8 cellular contexts compared by ENCODE assay signal in genomic region chr3:191328963-191329653, GRCh38. TPM values are rescaled to one million over a fixed set of nuclear protein-coding genes. Genes with fewer than 3 reads are reported as not detected.
A peak's percentile ranks its signal among the peaks of the same experiment; 100 is the strongest.
DNase-seq lines count a peak whose midpoint lies in the region; ATAC-seq, FAIRE-seq and TF ChIP-seq lines count a peak whose summit lies in the region.

A gene with protein sequence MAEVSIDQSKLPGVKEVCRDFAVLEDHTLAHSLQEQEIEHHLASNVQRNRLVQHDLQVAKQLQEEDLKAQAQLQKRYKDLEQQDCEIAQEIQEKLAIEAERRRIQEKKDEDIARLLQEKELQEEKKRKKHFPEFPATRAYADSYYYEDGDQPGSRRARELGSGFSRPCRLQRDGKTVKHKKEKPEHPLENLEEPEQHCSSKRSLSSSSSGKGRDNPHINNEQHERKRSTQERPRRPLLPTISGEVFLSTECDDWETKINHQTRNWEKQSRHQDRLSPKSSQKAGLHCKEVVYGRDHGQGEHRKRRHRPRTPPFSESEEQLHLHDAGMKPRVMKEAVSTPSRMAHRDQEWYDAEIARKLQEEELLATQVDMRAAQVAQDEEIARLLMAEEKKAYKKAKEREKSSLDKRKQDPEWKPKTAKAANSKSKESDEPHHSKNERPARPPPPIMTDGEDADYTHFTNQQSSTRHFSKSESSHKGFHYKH (plus strand): TSS chr3:191329394. CDS start chr3:191329675, 281 bp downstream.

- no peaks in the 10 kb centered on the region for H4K20me1 ChIP-seq in H1 (replicated peaks in 1 of 2; ENCODE audit: control insufficient read depth in 1 of 2, insufficient read depth in 2 of 2, low read length in 2 of 2)

- no peak within 1 kb of the TSS for H3K56ac ChIP-seq in H1 (replicated peaks; ENCODE audit: insufficient read length, low read depth, low read length)

- no peaks in the 10 kb centered on the region for H3K36me3 ChIP-seq in CD8-positive, alpha-beta T cell (ENCODE audit: insufficient read depth, low read length)
- no peaks in the 10 kb centered on the region for H3K36me3 ChIP-seq in H1 (ENCODE audit: control insufficient read depth in 2 of 4, insufficient read depth in 4 of 4, low read length in 3 of 4)
- no peaks in the 10 kb centered on the region for H3K36me3 ChIP-seq in lower lobe of right lung

- no peak for FAIRE-seq in H1 (lab: Jason Lieb, UNC)

- H2BK12ac ChIP-seq in H1 (ENCODE audit: low read depth, low read length): peak within 1 kb of the TSS; percentile 2; the same call in 1 of the 2 replicates

- no peak within 1 kb of the TSS for H2BK20ac ChIP-seq in H1 (ENCODE audit: low read length)

- H3K36me3 Mint-ChIP-seq in CD8-positive, alpha-beta T cell: no peaks in the 10 kb centered on the region
- H3K36me3 Mint-ChIP-seq in activated CD4-positive, alpha-beta memory T cell treated with anti-CD3 and anti-CD28 coated beads for 36 hours: no peaks in the 10 kb centered on the region

- no peak within 1 kb of the TSS for H3K14ac ChIP-seq in H1 (ENCODE audit: insufficient read length)

- CTCF ChIA-PET in CD8-positive, alpha-beta T cell (lab: Charles Lee): no interaction called here
- CTCF ChIA-PET in activated CD4-positive, alpha-beta memory T cell treated with anti-CD3 and anti-CD28 coated beads for 36 hours (lab: Charles Lee): no interaction called here
- CTCF ChIA-PET in H1 (lab: Charles Lee; ENCODE audit: partially characterized antibody): interaction anchor here (0.7 kb wide), 1 partner anchor 84 kb away, joined by 3 read pairs; no protein-coding TSS in a partner anchor

- ATAC-seq in CD8-positive, alpha-beta T cell: peak; percentile 66
- ATAC-seq in GM19372 (IDR thresholded peaks at IDR 0.05; ENCODE audit: low read depth, unreplicated experiment) (peak; percentile 72), HG03439 (IDR thresholded peaks at IDR 0.05; ENCODE audit: unreplicated experiment) (peak; percentile 79), lower lobe of right lung (peak; percentile 91)

- no peak within 1 kb of the TSS for H2BK15ac ChIP-seq in H1 (ENCODE audit: low read length)

- no peaks in the 10 kb centered on the region for H3K9me3 Mint-ChIP-seq in CD8-positive, alpha-beta T cell
- no peaks in the 10 kb centered on the region for H3K9me3 Mint-ChIP-seq in activated CD4-positive, alpha-beta memory T cell treated with anti-CD3 and anti-CD28 coated beads for 36 hours

- no peak within 1 kb of the TSS for H2BK120ac ChIP-seq in H1 (replicated peaks; ENCODE audit: low read depth, low read length)

- no peaks in the 10 kb centered on the region for H3K4me1 ChIP-seq in CD8-positive, alpha-beta T cell (ENCODE audit: insufficient read depth, low read length)
- H3K4me1 ChIP-seq in H1 (replicated peaks in 1 of 4; ENCODE audit: control insufficient read depth in 3 of 4, insufficient read depth in 4 of 4, low read length in 3 of 4): peaks cover 0 to 11% (median 6%) of the 10 kb centered on the region in 4 experiments; a peak in 6 of 7 replicates
- peaks cover 29% of the 10 kb centered on the region for H3K4me1 ChIP-seq in lower lobe of right lung

- TF ChIP-seq CTCF in CD8-positive, alpha-beta T cell (IDR thresholded peaks at IDR 0.05): no peak
- TF ChIP-seq CTCF in H1 (IDR thresholded peaks at IDR 0.05; ENCODE audit: control extremely low read depth in 1 of 3, insufficient read depth in 1 of 3, low read depth in 1 of 3, low read length in 3 of 3): no peak
- TF ChIP-seq CTCF in lower lobe of right lung (IDR thresholded peaks at IDR 0.05): no peak

- peak within 1 kb of the TSS; percentile 37; the same call in 1 of the 2 replicates for H2AFZ ChIP-seq in H1 (ENCODE audit: low read length)

- no peaks in the 10 kb centered on the region for H3K79me1 ChIP-seq in H1 (ENCODE audit: low read depth, low read length)

- peak within 1 kb of the TSS; percentile 72 for H3K27ac Mint-ChIP-seq in CD8-positive, alpha-beta T cell
- H3K27ac Mint-ChIP-seq in activated CD4-positive, alpha-beta memory T cell treated with anti-CD3 and anti-CD28 coated beads for 36 hours: peak within 1 kb of the TSS; percentile 21

- H4K8ac ChIP-seq in H1 (ENCODE audit: extremely low read depth, insufficient read depth, low read length): peak within 1 kb of the TSS; percentile 90; the same call in 1 of the 2 replicates

- no peak within 1 kb of the TSS for H3K27ac ChIP-seq in CD8-positive, alpha-beta T cell (ENCODE audit: low read depth, low read length)
- H3K27ac ChIP-seq in H1 (ENCODE audit: low read depth, low read length) (0 out of 2 replicates have a peak within 1 kb of the TSS, but pooled peaks have one; percentile 48), lower lobe of right lung (peak within 1 kb of the TSS; percentile 92)

- no peaks in the 10 kb centered on the region for H3K9me3 ChIP-seq in CD8-positive, alpha-beta T cell (ENCODE audit: low read length)
- H3K9me3 ChIP-seq in H1 (ENCODE audit: insufficient read depth in 2 of 2, low read depth in 1 of 2, low read length in 1 of 2) (no peaks in the 10 kb centered on the region), lower lobe of right lung (no peaks in the 10 kb centered on the region)

- H2AK5ac ChIP-seq in H1 (ENCODE audit: low read depth, low read length): no peak within 1 kb of the TSS

- no peak within 1 kb of the TSS for H4K5ac ChIP-seq in H1 (ENCODE audit: insufficient read length, low read depth, low read length)

- no peak within 1 kb of the TSS for H3K4ac ChIP-seq in H1 (replicated peaks; ENCODE audit: insufficient read length, low read depth, low read length)

- no peaks in the 10 kb centered on the region for H3K27me3 ChIP-seq in CD8-positive, alpha-beta T cell (ENCODE audit: insufficient read depth, low read length)
- H3K27me3 ChIP-seq in H1 (replicated peaks in 1 of 4; ENCODE audit: control insufficient read depth in 3 of 4, extremely low read depth in 1 of 4, insufficient read depth in 3 of 4, low read length in 3 of 4): peaks cover 2 to 14% (median 11%) of the 10 kb centered on the region in 4 experiments
- H3K27me3 ChIP-seq in lower lobe of right lung (ENCODE audit: low read depth): no peaks in the 10 kb centered on the region

- WGBS in H1 (ENCODE audit: extremely low coverage in 1 of 2, insufficient coverage in 1 of 2, insufficient read length in 1 of 2, insufficient replicate concordance in 2 of 2, low coverage in 1 of 2, low lambda C conversion rate in 2 of 2, missing lambda C conversion rate in 1 of 2), 2 experiments: 3% methylated on average over 28 of the region's 63 CpGs; no CpG with 5 or more reads in 1 of the 2 experiments

- TF ChIP-seq RAD21 in H1 (IDR thresholded peaks at IDR 0.05 in 1 of 2, conservative IDR thresholded peaks at IDR 0.05 in 1 of 2; ENCODE audit: low read depth in 2 of 2, low read length in 2 of 2): no peak

- peaks cover 27% of the 10 kb centered on the region for H3K27me3 Mint-ChIP-seq in CD8-positive, alpha-beta T cell (ENCODE audit: low read depth)
- peaks cover 15% of the 10 kb centered on the region for H3K27me3 Mint-ChIP-seq in activated CD4-positive, alpha-beta memory T cell treated with anti-CD3 and anti-CD28 coated beads for 36 hours

- peaks cover 20% of the 10 kb centered on the region for H3K4me1 Mint-ChIP-seq in CD8-positive, alpha-beta T cell (ENCODE audit: low read depth)
- H3K4me1 Mint-ChIP-seq in activated CD4-positive, alpha-beta memory T cell treated with anti-CD3 and anti-CD28 coated beads for 36 hours (ENCODE audit: low read depth): peaks cover 7% of the 10 kb centered on the region

- H3K79me2 ChIP-seq in H1 (ENCODE audit: control insufficient read depth in 1 of 2, insufficient read depth in 2 of 2, low read length in 2 of 2): peaks cover 0 to 31% of the 10 kb centered on the region in 2 experiments; a peak in 2 of 4 replicates

- peak in 6 of 7 experiments; percentile 9 to 55 (median 20) for DNase-seq in CD8-positive, alpha-beta T cell
- DNase-seq in NCI-H524 (lab: John Stamatoyannopoulos, UW): peak; percentile 67 to 71
- DNase-seq in activated CD4-positive, alpha-beta memory T cell treated with anti-CD3 and anti-CD28 coated beads for 36 hours: peak; percentile 62
- peak in 1 of 2 experiments; percentile 87 for DNase-seq in H1 (ENCODE audit: low read depth in 1 of 2, low spot score in 2 of 2)
- peak; percentile 91 for DNase-seq in lower lobe of right lung
- DNase-seq in stimulated activated CD8-positive, alpha-beta memory T cell treated with anti-CD3 and anti-CD28 coated beads, Interleukin-4, amount 100 ng/mL, for 24 hours (ENCODE audit: low read depth): peak; percentile 31

- H2BK5ac ChIP-seq in H1 (ENCODE audit: low read depth, low read length): no peak within 1 kb of the TSS

- TF ChIP-seq EP300 in H1 (IDR thresholded peaks at IDR 0.05; ENCODE audit: borderline replicate concordance in 1 of 2, low read depth in 2 of 2, low read length in 2 of 2): 0 out of 3 replicates have a peak, but pooled peaks of 1 of the 2 experiments have one; percentile 26

- peak in 1 of 2 experiments; percentile 29; a peak in 1 of 3 replicates for TF ChIP-seq POLR2A in H1 (IDR thresholded peaks at IDR 0.05; ENCODE audit: control extremely low read depth in 1 of 2, low read depth in 2 of 2, low read length in 2 of 2)

- POLR2A ChIA-PET in CD8-positive, alpha-beta T cell (lab: Charles Lee): no interaction called here
- POLR2A ChIA-PET in activated CD4-positive, alpha-beta memory T cell treated with anti-CD3 and anti-CD28 coated beads for 36 hours (lab: Charles Lee): interaction anchor here (0.9 kb wide), 1 partner anchor 30 kb away, joined by 3 read pairs; no protein-coding TSS in a partner anchor
- POLR2A ChIA-PET in H1 (lab: Charles Lee; ENCODE audit: partially characterized antibody): no interaction called here

- H3K18ac ChIP-seq in H1 (ENCODE audit: extremely low read depth, low read length): no peak within 1 kb of the TSS

- no peak within 1 kb of the TSS for H4K91ac ChIP-seq in H1 (replicated peaks; ENCODE audit: insufficient read length, low read length)

- no peak within 1 kb of the TSS for H3K23ac ChIP-seq in H1 (ENCODE audit: insufficient read length)

- H3K4me3 Mint-ChIP-seq in CD8-positive, alpha-beta T cell: peak within 1 kb of the TSS; percentile 73
- H3K4me3 Mint-ChIP-seq in activated CD4-positive, alpha-beta memory T cell treated with anti-CD3 and anti-CD28 coated beads for 36 hours: peak within 1 kb of the TSS; percentile 71

- no peak within 1 kb of the TSS for H3K4me3 ChIP-seq in CD8-positive, alpha-beta T cell (ENCODE audit: low read depth, low read length)
- H3K4me3 ChIP-seq in H1 (ENCODE audit: extremely low read depth in 1 of 4, insufficient read depth in 2 of 4, low read depth in 3 of 4, low read length in 4 of 4): peak within 1 kb of the TSS; percentile 64 to 87 (median 67)
- peak within 1 kb of the TSS; percentile 73 for H3K4me3 ChIP-seq in lower lobe of right lung

- H3K23me2 ChIP-seq in H1 (ENCODE audit: low read depth, low read length): peaks cover 5% of the 10 kb centered on the region; the same call in 1 of the 2 replicates

- intact Hi-C loops in CD8-positive, alpha-beta T cell (cut with DNase I, micrococcal nuclease): no loop called here
- intact Hi-C loops in activated CD4-positive, alpha-beta memory T cell treated with anti-CD3 and anti-CD28 coated beads for 36 hours (cut with micrococcal nuclease): loop anchor here (1.0 to 5.0 kb wide), 2 partner anchors 8 to 87 kb away; no protein-coding TSS in a partner anchor
- intact Hi-C loops in lower lobe of right lung (cut with DNase I): no loop called here

- peak within 1 kb of the TSS; percentile 51 to 88 (median 68) for H3K9ac ChIP-seq in H1 (replicated peaks in 1 of 4; ENCODE audit: extremely low read depth in 1 of 4, low read depth in 3 of 4, low read length in 3 of 4)

- H3K4me2 ChIP-seq in H1 (ENCODE audit: insufficient read depth in 1 of 2, low read depth in 2 of 2, low read length in 2 of 2): peak within 1 kb of the TSS; percentile 81 to 99

RNA-seq across cellular contexts. Expression of the gene that starts here (rescaled TPM):
- 1 to 10 TPM; 5.6 to 7.1 TPM for total RNA-seq in CD8-positive, alpha-beta T cell
- 10 to 100 TPM; 13.6 to 15.4 TPM for total RNA-seq in activated CD4-positive, alpha-beta memory T cell treated with anti-CD3 and anti-CD28 coated beads for 36 hours
- total RNA-seq in H1 (2021; fragmentation: NEBNext Ultra II Directional; extraction: Animal tissue kit (Norgen Biotek cat#: 25700)): 19.2 and 22.0 TPM in 2 replicates
- polyA plus RNA-seq in H1 (2011; rRNA removed): 7.3 and 9.3 TPM in 2 replicates
- polyA plus RNA-seq in H1 (2011; cell fraction: cytosol; rRNA removed): 14.1 TPM
- polyA plus RNA-seq in H1 (2011; cell fraction: nucleus; rRNA removed): 8.0 TPM
- polyA plus RNA-seq in H1 (2012, experiment 1 of 2): 13.1 to 15.3 TPM (median 13.9 TPM) in 4 replicates
- 3.5 TPM for polyA plus RNA-seq in H1 (2012, experiment 2 of 2)
- 18.2 TPM for polyA plus RNA-seq in H1 (2013, experiment 1 of 2)
- polyA plus RNA-seq in H1 (2013, experiment 2 of 2): 18.5 TPM
- polyA minus RNA-seq in H1 (2011; rRNA and poly(A)+ RNA removed): 11.7 and 16.6 TPM in 2 replicates
- 13.4 TPM for polyA minus RNA-seq in H1 (2011; cell fraction: cytosol; rRNA and poly(A)+ RNA removed)
- 29.5 TPM for polyA minus RNA-seq in H1 (2011; cell fraction: nucleus; rRNA and poly(A)+ RNA removed)
- total RNA-seq in lower lobe of right lung: 66.5 TPM
